ENCODE assay signal across 1 cellular context in the genomic region with DNA sequence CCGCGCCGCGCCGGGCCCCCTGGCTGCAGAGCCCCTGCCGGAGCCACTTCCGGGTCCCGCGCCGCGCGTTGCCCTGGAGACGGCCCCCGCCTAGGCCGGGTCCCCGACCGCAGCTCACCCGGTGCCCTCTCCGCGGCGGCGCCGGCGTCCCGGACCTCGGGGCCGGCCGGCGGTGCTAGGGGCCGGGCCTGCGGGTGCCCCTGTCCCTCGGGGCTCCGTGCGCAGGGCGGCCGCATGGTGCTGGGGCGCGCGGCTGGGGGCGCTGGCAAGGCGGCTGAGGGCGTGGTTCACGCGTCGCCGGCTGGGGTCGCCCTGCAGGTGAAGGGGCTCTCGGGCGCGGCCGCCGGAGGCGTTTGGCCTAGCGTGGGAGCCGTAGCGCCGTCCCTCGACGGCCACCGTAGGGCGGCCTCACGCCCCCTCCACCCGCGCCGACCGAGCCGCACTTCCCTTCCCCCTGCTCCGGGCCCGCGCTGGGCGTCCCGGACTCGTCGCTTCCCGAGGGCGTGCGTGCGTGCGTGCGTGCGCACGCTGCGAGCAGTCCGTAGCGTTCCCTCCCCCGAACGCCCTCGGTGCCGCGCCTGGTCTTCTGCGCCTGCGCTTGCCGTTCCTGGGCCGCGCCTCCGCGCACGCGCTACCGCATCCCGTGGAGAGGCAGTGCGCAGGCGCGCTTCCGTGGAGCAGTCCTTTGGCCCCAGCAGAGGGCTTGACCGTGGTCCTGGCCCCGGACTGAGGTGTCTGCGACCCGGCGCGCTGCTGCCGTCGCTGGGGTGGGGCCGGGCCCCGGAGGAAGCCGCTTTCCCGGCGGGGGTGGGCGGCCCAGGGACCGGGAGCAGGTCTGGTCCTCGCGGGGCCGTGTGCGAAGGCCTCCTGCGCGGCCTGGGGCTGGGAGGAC.
TF ChIP-seq lines count a peak whose summit lies in the region.

A gene with protein sequence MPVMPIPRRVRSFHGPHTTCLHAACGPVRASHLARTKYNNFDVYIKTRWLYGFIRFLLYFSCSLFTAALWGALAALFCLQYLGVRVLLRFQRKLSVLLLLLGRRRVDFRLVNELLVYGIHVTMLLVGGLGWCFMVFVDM (minus strand): TSS at position 509 of the 892 bp plus-strand sequence. CDS start 1,975 bp downstream, outside the sequence.

TF ChIP-seq in HepG2, 621 proteins besides CTCF, POLR2A, EP300 and RAD21 (continued from another document):
- TF ChIP-seq, protein P1, sequence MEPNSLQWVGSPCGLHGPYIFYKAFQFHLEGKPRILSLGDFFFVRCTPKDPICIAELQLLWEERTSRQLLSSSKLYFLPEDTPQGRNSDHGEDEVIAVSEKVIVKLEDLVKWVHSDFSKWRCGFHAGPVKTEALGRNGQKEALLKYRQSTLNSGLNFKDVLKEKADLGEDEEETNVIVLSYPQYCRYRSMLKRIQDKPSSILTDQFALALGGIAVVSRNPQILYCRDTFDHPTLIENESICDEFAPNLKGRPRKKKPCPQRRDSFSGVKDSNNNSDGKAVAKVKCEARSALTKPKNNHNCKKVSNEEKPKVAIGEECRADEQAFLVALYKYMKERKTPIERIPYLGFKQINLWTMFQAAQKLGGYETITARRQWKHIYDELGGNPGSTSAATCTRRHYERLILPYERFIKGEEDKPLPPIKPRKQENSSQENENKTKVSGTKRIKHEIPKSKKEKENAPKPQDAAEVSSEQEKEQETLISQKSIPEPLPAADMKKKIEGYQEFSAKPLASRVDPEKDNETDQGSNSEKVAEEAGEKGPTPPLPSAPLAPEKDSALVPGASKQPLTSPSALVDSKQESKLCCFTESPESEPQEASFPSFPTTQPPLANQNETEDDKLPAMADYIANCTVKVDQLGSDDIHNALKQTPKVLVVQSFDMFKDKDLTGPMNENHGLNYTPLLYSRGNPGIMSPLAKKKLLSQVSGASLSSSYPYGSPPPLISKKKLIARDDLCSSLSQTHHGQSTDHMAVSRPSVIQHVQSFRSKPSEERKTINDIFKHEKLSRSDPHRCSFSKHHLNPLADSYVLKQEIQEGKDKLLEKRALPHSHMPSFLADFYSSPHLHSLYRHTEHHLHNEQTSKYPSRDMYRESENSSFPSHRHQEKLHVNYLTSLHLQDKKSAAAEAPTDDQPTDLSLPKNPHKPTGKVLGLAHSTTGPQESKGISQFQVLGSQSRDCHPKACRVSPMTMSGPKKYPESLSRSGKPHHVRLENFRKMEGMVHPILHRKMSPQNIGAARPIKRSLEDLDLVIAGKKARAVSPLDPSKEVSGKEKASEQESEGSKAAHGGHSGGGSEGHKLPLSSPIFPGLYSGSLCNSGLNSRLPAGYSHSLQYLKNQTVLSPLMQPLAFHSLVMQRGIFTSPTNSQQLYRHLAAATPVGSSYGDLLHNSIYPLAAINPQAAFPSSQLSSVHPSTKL (CRISPR knock-in tag; IDR thresholded peaks at IDR 0.05) = peak; percentile 45
- TF ChIP-seq, protein P2, sequence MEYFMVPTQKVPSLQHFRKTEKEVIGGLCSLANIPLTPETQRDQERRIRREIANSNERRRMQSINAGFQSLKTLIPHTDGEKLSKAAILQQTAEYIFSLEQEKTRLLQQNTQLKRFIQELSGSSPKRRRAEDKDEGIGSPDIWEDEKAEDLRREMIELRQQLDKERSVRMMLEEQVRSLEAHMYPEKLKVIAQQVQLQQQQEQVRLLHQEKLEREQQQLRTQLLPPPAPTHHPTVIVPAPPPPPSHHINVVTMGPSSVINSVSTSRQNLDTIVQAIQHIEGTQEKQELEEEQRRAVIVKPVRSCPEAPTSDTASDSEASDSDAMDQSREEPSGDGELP (IDR thresholded peaks at IDR 0.05; ENCODE audit: borderline replicate concordance, low read depth) = peak; percentile 17; the same call in 1 of the 2 replicates
- TF ChIP-seq RXRB (CRISPR knock-in tag; IDR thresholded peaks at IDR 0.05; ENCODE audit: borderline replicate concordance) (0 out of 2 replicates have a peak, but pooled peaks have one; percentile 46), ZIK1 (CRISPR knock-in tag; IDR thresholded peaks at IDR 0.05; ENCODE audit: borderline replicate concordance, low read depth) (peak; percentile 87; the same call in 1 of the 2 replicates), REPIN1 (CRISPR knock-in tag; IDR thresholded peaks at IDR 0.05; ENCODE audit: borderline replicate concordance, low read depth) (peak; percentile 60), SALL2 (CRISPR knock-in tag; IDR thresholded peaks at IDR 0.05) (peak; percentile 55; the same call in 1 of the 2 replicates), ZZZ3 (CRISPR knock-in tag; IDR thresholded peaks at IDR 0.05; ENCODE audit: borderline replicate concordance) (peak; percentile 62; the same call in 1 of the 2 replicates), MTF2 (CRISPR knock-in tag; IDR thresholded peaks at IDR 0.05; ENCODE audit: borderline replicate concordance) (0 out of 2 replicates have a peak, but pooled peaks have one; percentile 55), SOX5 (CRISPR knock-in tag; IDR thresholded peaks at IDR 0.05; ENCODE audit: borderline replicate concordance) (peak; percentile 63; the same call in 1 of the 2 replicates), ZNF501 (CRISPR knock-in tag; IDR thresholded peaks at IDR 0.05) (peak; percentile 73), ZFX (CRISPR knock-in tag; IDR thresholded peaks at IDR 0.05; ENCODE audit: low read depth) (peak; percentile 80), ZNF234 (CRISPR knock-in tag; conservative IDR thresholded peaks at IDR 0.05) (peak; percentile 66; the same call in 1 of the 2 replicates), REL (CRISPR knock-in tag; conservative IDR thresholded peaks at IDR 0.05) (0 out of 2 replicates have a peak, but pooled peaks have one; percentile 73), RARG (CRISPR knock-in tag; IDR thresholded peaks at IDR 0.05; ENCODE audit: low read depth) (0 out of 2 replicates have a peak, but pooled peaks have one; percentile 15), ZNF567 (CRISPR knock-in tag; IDR thresholded peaks at IDR 0.05; ENCODE audit: borderline replicate concordance) (no peak), IRF2 (CRISPR knock-in tag; IDR thresholded peaks at IDR 0.05) (peak; percentile 79; the same call in 1 of the 2 replicates)
- TF ChIP-seq, protein P3, sequence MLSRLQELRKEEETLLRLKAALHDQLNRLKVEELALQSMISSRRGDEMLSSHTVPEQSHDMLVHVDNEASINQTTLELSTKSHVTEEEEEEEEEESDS (CRISPR knock-in tag; IDR thresholded peaks at IDR 0.05; ENCODE audit: borderline replicate concordance) = no peak
- TF ChIP-seq, protein P4, sequence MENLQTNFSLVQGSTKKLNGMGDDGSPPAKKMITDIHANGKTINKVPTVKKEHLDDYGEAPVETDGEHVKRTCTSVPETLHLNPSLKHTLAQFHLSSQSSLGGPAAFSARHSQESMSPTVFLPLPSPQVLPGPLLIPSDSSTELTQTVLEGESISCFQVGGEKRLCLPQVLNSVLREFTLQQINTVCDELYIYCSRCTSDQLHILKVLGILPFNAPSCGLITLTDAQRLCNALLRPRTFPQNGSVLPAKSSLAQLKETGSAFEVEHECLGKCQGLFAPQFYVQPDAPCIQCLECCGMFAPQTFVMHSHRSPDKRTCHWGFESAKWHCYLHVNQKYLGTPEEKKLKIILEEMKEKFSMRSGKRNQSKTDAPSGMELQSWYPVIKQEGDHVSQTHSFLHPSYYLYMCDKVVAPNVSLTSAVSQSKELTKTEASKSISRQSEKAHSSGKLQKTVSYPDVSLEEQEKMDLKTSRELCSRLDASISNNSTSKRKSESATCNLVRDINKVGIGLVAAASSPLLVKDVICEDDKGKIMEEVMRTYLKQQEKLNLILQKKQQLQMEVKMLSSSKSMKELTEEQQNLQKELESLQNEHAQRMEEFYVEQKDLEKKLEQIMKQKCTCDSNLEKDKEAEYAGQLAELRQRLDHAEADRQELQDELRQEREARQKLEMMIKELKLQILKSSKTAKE (CRISPR knock-in tag; IDR thresholded peaks at IDR 0.05; ENCODE audit: borderline replicate concordance) = peak; percentile 14
- TF ChIP-seq, protein P5, sequence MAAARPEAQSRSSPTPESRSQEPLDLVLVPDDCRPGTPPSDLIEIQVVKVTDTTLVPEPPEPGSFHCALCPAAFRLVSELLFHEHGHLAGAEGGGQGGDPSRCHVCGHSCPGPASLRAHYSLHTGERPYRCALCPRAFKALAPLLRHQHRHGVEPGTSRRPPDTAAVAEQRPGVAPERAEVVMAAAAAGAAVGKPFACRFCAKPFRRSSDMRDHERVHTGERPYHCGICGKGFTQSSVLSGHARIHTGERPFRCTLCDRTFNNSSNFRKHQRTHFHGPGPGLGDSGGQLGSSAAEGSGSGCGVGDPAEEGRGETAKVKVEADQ (CRISPR knock-in tag; IDR thresholded peaks at IDR 0.05; ENCODE audit: borderline replicate concordance) = no peak; the same call in 1 of the 2 replicates
- TF ChIP-seq, protein P6, sequence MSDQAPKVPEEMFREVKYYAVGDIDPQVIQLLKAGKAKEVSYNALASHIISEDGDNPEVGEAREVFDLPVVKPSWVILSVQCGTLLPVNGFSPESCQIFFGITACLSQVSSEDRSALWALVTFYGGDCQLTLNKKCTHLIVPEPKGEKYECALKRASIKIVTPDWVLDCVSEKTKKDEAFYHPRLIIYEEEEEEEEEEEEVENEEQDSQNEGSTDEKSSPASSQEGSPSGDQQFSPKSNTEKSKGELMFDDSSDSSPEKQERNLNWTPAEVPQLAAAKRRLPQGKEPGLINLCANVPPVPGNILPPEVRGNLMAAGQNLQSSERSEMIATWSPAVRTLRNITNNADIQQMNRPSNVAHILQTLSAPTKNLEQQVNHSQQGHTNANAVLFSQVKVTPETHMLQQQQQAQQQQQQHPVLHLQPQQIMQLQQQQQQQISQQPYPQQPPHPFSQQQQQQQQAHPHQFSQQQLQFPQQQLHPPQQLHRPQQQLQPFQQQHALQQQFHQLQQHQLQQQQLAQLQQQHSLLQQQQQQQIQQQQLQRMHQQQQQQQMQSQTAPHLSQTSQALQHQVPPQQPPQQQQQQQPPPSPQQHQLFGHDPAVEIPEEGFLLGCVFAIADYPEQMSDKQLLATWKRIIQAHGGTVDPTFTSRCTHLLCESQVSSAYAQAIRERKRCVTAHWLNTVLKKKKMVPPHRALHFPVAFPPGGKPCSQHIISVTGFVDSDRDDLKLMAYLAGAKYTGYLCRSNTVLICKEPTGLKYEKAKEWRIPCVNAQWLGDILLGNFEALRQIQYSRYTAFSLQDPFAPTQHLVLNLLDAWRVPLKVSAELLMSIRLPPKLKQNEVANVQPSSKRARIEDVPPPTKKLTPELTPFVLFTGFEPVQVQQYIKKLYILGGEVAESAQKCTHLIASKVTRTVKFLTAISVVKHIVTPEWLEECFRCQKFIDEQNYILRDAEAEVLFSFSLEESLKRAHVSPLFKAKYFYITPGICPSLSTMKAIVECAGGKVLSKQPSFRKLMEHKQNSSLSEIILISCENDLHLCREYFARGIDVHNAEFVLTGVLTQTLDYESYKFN (CRISPR knock-in tag; conservative IDR thresholded peaks at IDR 0.05) = peak; percentile 17; the same call in 1 of the 2 replicates
